Comparison of ENCODE assay signal across 1 cellular context in the genomic region with DNA sequence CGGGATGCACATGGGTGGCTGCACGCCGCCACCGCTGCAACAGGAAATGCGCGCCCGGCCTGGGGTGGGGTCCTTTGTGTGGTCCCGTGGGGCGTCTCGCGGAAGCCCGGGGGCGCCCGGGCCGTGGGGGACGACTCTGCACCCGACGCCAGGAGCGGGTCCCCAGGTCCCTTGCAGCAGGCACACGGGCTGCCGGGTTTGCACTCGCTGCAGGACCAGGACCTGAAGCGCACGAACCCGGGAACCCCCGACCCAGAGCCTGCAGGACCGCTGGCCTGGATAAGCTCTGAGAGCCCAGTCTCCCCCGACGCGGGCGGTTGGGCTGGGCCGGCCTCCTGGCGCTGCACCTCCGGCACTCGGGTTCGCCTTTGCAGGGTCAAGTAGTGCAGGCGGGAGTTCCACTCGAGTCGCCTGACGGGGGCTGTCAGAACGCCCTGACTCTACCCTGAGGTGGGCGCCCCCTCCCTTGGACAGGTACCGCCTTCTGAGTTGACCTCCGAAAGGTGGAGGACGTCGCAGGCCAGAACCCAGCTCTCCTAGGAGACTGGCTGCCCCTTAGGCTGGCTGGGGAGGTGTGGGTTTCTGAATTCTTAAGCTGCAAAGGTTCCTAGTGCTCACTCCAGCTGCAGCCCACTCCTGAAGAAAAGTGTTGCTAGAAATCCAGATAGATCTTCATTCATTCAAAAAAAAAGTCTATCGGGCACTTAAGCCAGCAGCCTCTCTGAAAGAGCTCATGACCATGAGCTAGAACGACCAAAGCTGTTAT.
TF ChIP-seq lines count a peak whose summit lies in the region.

No MANE protein-coding gene starts in this region.

TF ChIP-seq in HEK293, 187 proteins besides CTCF, POLR2A, EP300 and RAD21 (continued from another document):
- TF ChIP-seq PRDM10 (tag by site-specific recombination; IDR thresholded peaks at IDR 0.05) = peak; percentile 94
- TF ChIP-seq SP3 (tag by site-specific recombination; IDR thresholded peaks at IDR 0.05) = no peak
- no peak for TF ChIP-seq ZNF629 (tag by site-specific recombination; IDR thresholded peaks at IDR 0.05)
- TF ChIP-seq GLIS2 (tag by site-specific recombination; IDR thresholded peaks at IDR 0.05) = peak; percentile 80
- no peak for TF ChIP-seq ZFP37 (tag by site-specific recombination; IDR thresholded peaks at IDR 0.05)
- TF ChIP-seq ZSCAN30 (tag by site-specific recombination; IDR thresholded peaks at IDR 0.05) = peak; percentile 57; the same call in 1 of the 2 replicates
- no peak for TF ChIP-seq ZNF10 (tag by site-specific recombination; IDR thresholded peaks at IDR 0.05)
- no peak for TF ChIP-seq SCRT1 (tag by site-specific recombination; IDR thresholded peaks at IDR 0.05; ENCODE audit: borderline replicate concordance)
- TF ChIP-seq ZNF148 (tag by site-specific recombination; IDR thresholded peaks at IDR 0.05; ENCODE audit: borderline replicate concordance) = no peak
- TF ChIP-seq, protein P1, sequence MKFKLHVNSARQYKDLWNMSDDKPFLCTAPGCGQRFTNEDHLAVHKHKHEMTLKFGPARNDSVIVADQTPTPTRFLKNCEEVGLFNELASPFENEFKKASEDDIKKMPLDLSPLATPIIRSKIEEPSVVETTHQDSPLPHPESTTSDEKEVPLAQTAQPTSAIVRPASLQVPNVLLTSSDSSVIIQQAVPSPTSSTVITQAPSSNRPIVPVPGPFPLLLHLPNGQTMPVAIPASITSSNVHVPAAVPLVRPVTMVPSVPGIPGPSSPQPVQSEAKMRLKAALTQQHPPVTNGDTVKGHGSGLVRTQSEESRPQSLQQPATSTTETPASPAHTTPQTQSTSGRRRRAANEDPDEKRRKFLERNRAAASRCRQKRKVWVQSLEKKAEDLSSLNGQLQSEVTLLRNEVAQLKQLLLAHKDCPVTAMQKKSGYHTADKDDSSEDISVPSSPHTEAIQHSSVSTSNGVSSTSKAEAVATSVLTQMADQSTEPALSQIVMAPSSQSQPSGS (tag by site-specific recombination; IDR thresholded peaks at IDR 0.05; ENCODE audit: low read depth) = no peak
- TF ChIP-seq, protein P2, sequence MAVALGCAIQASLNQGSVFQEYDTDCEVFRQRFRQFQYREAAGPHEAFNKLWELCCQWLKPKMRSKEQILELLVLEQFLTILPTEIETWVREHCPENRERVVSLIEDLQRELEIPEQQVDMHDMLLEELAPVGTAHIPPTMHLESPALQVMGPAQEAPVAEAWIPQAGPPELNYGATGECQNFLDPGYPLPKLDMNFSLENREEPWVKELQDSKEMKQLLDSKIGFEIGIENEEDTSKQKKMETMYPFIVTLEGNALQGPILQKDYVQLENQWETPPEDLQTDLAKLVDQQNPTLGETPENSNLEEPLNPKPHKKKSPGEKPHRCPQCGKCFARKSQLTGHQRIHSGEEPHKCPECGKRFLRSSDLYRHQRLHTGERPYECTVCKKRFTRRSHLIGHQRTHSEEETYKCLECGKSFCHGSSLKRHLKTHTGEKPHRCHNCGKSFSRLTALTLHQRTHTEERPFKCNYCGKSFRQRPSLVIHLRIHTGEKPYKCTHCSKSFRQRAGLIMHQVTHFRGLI (tag by site-specific recombination; IDR thresholded peaks at IDR 0.05) = peak; percentile 98
- TF ChIP-seq MZF1 (tag by site-specific recombination; IDR thresholded peaks at IDR 0.05; ENCODE audit: borderline replicate concordance) = no peak
- TF ChIP-seq, protein P3, sequence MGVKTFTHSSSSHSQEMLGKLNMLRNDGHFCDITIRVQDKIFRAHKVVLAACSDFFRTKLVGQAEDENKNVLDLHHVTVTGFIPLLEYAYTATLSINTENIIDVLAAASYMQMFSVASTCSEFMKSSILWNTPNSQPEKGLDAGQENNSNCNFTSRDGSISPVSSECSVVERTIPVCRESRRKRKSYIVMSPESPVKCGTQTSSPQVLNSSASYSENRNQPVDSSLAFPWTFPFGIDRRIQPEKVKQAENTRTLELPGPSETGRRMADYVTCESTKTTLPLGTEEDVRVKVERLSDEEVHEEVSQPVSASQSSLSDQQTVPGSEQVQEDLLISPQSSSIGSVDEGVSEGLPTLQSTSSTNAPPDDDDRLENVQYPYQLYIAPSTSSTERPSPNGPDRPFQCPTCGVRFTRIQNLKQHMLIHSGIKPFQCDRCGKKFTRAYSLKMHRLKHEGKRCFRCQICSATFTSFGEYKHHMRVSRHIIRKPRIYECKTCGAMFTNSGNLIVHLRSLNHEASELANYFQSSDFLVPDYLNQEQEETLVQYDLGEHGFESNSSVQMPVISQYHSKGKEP (tag by site-specific recombination; IDR thresholded peaks at IDR 0.05) = peak; percentile 43; the same call in 1 of the 2 replicates
- TF ChIP-seq ZNF514 (tag by site-specific recombination; IDR thresholded peaks at IDR 0.05) = no peak
- TF ChIP-seq, protein P4, sequence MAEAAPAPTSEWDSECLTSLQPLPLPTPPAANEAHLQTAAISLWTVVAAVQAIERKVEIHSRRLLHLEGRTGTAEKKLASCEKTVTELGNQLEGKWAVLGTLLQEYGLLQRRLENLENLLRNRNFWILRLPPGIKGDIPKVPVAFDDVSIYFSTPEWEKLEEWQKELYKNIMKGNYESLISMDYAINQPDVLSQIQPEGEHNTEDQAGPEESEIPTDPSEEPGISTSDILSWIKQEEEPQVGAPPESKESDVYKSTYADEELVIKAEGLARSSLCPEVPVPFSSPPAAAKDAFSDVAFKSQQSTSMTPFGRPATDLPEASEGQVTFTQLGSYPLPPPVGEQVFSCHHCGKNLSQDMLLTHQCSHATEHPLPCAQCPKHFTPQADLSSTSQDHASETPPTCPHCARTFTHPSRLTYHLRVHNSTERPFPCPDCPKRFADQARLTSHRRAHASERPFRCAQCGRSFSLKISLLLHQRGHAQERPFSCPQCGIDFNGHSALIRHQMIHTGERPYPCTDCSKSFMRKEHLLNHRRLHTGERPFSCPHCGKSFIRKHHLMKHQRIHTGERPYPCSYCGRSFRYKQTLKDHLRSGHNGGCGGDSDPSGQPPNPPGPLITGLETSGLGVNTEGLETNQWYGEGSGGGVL (tag by site-specific recombination; IDR thresholded peaks at IDR 0.05) = no peak
- TF ChIP-seq KLF10 (tag by site-specific recombination; IDR thresholded peaks at IDR 0.05) = peak; percentile 68; the same call in 1 of the 2 replicates
- TF ChIP-seq IKZF3 (tag by site-specific recombination; IDR thresholded peaks at IDR 0.05) = no peak
- no peak for TF ChIP-seq KLF17 (tag by site-specific recombination; IDR thresholded peaks at IDR 0.05)
- TF ChIP-seq ZBTB20 (tag by site-specific recombination; IDR thresholded peaks at IDR 0.05) = peak; percentile 60; the same call in 1 of the 2 replicates
- TF ChIP-seq ZNF335 (tag by site-specific recombination; conservative IDR thresholded peaks at IDR 0.05) = peak; percentile 96
- TF ChIP-seq ZNF146 (tag by site-specific recombination; IDR thresholded peaks at IDR 0.05) = 0 out of 2 replicates have a peak, but pooled peaks have one; percentile 7
- TF ChIP-seq ZBTB17 (tag by site-specific recombination; IDR thresholded peaks at IDR 0.05) = no peak
- no peak for TF ChIP-seq ZNF175 (tag by site-specific recombination; IDR thresholded peaks at IDR 0.05)
- TF ChIP-seq ZNF600 (tag by site-specific recombination; IDR thresholded peaks at IDR 0.05) = peak; percentile 36; the same call in 1 of the 2 replicates
- TF ChIP-seq ZNF555 (tag by site-specific recombination; conservative IDR thresholded peaks at IDR 0.05) = no peak
- no peak for TF ChIP-seq ZNF292 (tag by site-specific recombination; IDR thresholded peaks at IDR 0.05; ENCODE audit: borderline replicate concordance, low read depth)
- TF ChIP-seq SP7 (tag by site-specific recombination; IDR thresholded peaks at IDR 0.05) = no peak; the same call in 1 of the 2 replicates
- TF ChIP-seq ZNF221 (tag by site-specific recombination; IDR thresholded peaks at IDR 0.05; ENCODE audit: borderline replicate concordance) = no peak
- no peak for TF ChIP-seq ZNF701 (tag by site-specific recombination; IDR thresholded peaks at IDR 0.05)
- TF ChIP-seq ZNF76 (tag by site-specific recombination; IDR thresholded peaks at IDR 0.05; ENCODE audit: borderline replicate concordance, low read depth) = no peak
